15 cellular contexts compared by ENCODE assay signal in genomic region chr18:44080054-44080453, GRCh38.
"Had no signal": no experiment of that assay in that cellular context is flagged by ENCODE, and none has a peak within 500 bp of the region (broad histone marks: within the 10 kb centered on the region; RNA-seq: fewer than 3 reads in every experiment).

No MANE protein-coding gene starts in this region.

- H3K4me3 Mint-ChIP-seq: activated naive CD8-positive, alpha-beta T cell treated with anti-CD3 and anti-CD28 coated beads for 36 hours; endodermal cell; immature natural killer cell; nephron progenitor cell had no signal

- H3K27me3 Mint-ChIP-seq: progenitor cell of endocrine pancreas had no signal

- H3K4me1 ChIP-seq: esophagus muscularis mucosa had no signal

- H3K9me3 ChIP-seq: esophagus muscularis mucosa, thoracic aorta had no signal

- H3K36me3 ChIP-seq: cardiac muscle cell, esophagus muscularis mucosa, thoracic aorta had no signal

- H3K36me3 Mint-ChIP-seq: activated naive CD8-positive, alpha-beta T cell treated with anti-CD3 and anti-CD28 coated beads for 36 hours; immature natural killer cell had no signal

- H3K4me1 Mint-ChIP-seq: activated naive CD8-positive, alpha-beta T cell treated with anti-CD3 and anti-CD28 coated beads for 36 hours; endodermal cell; immature natural killer cell; nephron progenitor cell had no signal

- DNase-seq: activated CD4-positive, alpha-beta T cell treated with anti-CD3 and anti-CD28 coated beads, Interleukin-2, amount 50 U/mL, for 1 hour; activated CD8-positive, alpha-beta memory T cell treated with anti-CD3 and anti-CD28 coated beads for 24 hours; activated naive CD8-positive, alpha-beta T cell treated with anti-CD3 and anti-CD28 coated beads for 36 hours; anterior cingulate cortex; dorsolateral prefrontal cortex; endodermal cell; glutamatergic neuron; immature natural killer cell; nephron progenitor cell; occipital lobe; stimulated activated CD4-positive, alpha-beta T cell treated with anti-CD3 and anti-CD28 coated beads, Interleukin-1b, Interleukin-23, amount 100 ng/mL, for 48 hours had no signal

- H3K4me3 ChIP-seq: cardiac muscle cell, dorsolateral prefrontal cortex, esophagus muscularis mucosa, thoracic aorta had no signal

- H3K9me3 Mint-ChIP-seq: endodermal cell, immature natural killer cell, nephron progenitor cell had no signal

- H3K27me3 ChIP-seq: cardiac muscle cell, dorsolateral prefrontal cortex, esophagus muscularis mucosa had no signal

- H3K27ac ChIP-seq: cardiac muscle cell, dorsolateral prefrontal cortex, esophagus muscularis mucosa, thoracic aorta had no signal

- H3K27ac Mint-ChIP-seq: activated naive CD8-positive, alpha-beta T cell treated with anti-CD3 and anti-CD28 coated beads for 36 hours; endodermal cell; immature natural killer cell; nephron progenitor cell; progenitor cell of endocrine pancreas had no signal
